In genomic region chr19:49421039-49421877, GRCh38 we compare ENCODE assay signal across 8 cellular contexts. TPM values are rescaled to one million over a fixed set of nuclear protein-coding genes. Genes with fewer than 3 reads are reported as not detected.
DNase-seq lines count a peak whose midpoint lies in the region; ATAC-seq, FAIRE-seq and TF ChIP-seq lines count a peak whose summit lies in the region.

No MANE protein-coding gene starts in this region.

- ATAC-seq in A549 (peak in 1 of 2 experiments; percentile 4; a peak in 2 of 6 replicates), GM23338 (peak; percentile 73), HG03045 (IDR thresholded peaks at IDR 0.05; ENCODE audit: unreplicated experiment) (no peak)

- H3K4me3 Mint-ChIP-seq in GM23338: peak overlapping the region; percentile 49

- DNase-seq in A549 (ENCODE audit: low read depth in 1 of 2, low spot score in 1 of 2) (no peak), GM23338 (ENCODE audit: low spot score) (peak; percentile 99), NCI-H82 treated with DMSO at 0.1 percent for 48 hours (lab: John Stamatoyannopoulos, UW; ENCODE audit: unreplicated experiment) (peak; percentile 68), brain microvascular endothelial cell (peak; percentile 49), islet precursor cell (peak; percentile 93), COR-L47 (lab: John Stamatoyannopoulos, UW) (no peak)
- DNase-seq in stimulated activated CD8-positive, alpha-beta memory T cell treated with anti-CD3 and anti-CD28 coated beads, Interleukin-4, amount 100 ng/mL, for 48 hours: peak; percentile 72

- peaks cover 62% of the 10 kb centered on the region for H3K4me1 Mint-ChIP-seq in GM23338

- H3K27ac ChIP-seq in A549 (no peak overlapping the region), GM23338 (ENCODE audit: low read depth) (no peak overlapping the region), brain microvascular endothelial cell (no peak overlapping the region)

- no peak for TF ChIP-seq RAD21 in A549 (conservative IDR thresholded peaks at IDR 0.05 in 1 of 2, IDR thresholded peaks at IDR 0.05 in 1 of 2)

- TF ChIP-seq CTCF in A549 (IDR thresholded peaks at IDR 0.05) (no peak), GM23338 (conservative IDR thresholded peaks at IDR 0.05; ENCODE audit: low read depth in 2 of 2) (no peak), brain microvascular endothelial cell (IDR thresholded peaks at IDR 0.05; ENCODE audit: low read depth, low read length, missing control alignments) (no peak)

- H4K20me1 ChIP-seq in GM23338 (replicated peaks; ENCODE audit: insufficient read depth): peaks cover 4% of the 10 kb centered on the region; the same call in 1 of the 2 replicates

- H3K4me3 ChIP-seq in A549: peak overlapping the region; percentile 21; the same call in 1 of the 3 replicates
- H3K4me3 ChIP-seq in GM23338: 0 out of 2 replicates have a peak overlapping the region, but pooled peaks have one; percentile 31
- peak overlapping the region; percentile 5 for H3K4me3 ChIP-seq in brain microvascular endothelial cell (ENCODE audit: low read depth, low read length)

- TF ChIP-seq POLR2A in A549 (IDR thresholded peaks at IDR 0.05; ENCODE audit: low read length): no peak

- no peak for TF ChIP-seq EP300 in A549 (IDR thresholded peaks at IDR 0.05)

- no peaks in the 10 kb centered on the region; the same call in 2 of the 3 replicates for H3K36me3 Mint-ChIP-seq in GM23338 (ENCODE audit: low read depth)

- H3K79me2 ChIP-seq in GM23338 (replicated peaks; ENCODE audit: insufficient read depth): no peaks in the 10 kb centered on the region

- peaks cover 49% of the 10 kb centered on the region for H3K27me3 ChIP-seq in GM23338 (ENCODE audit: insufficient read depth)
- peaks cover 65% of the 10 kb centered on the region for H3K27me3 ChIP-seq in brain microvascular endothelial cell (replicated peaks)

- in situ Hi-C loops in brain microvascular endothelial cell (cut with HindIII; ENCODE audit: low pct_ligation_motif_present, low sequenced_read_pairs): no loop called here

- CTCF ChIA-PET in A549 (lab: Yijun Ruan, JAX): interaction anchor here (0.6 to 13.8 kb wide), 16 partner anchors 8 to 166 kb away, joined by 3 to 141 read pairs (median 6); partner anchors contain the start of gene SLC17A7

- no peak overlapping the region for H3K27ac Mint-ChIP-seq in GM23338

- no peaks in the 10 kb centered on the region for H3K9me3 ChIP-seq in A549

- FAIRE-seq in A549 (lab: Jason Lieb, UNC): no peak

- peaks cover 3% of the 10 kb centered on the region for H3K9me3 Mint-ChIP-seq in GM23338

- peaks cover 26% of the 10 kb centered on the region for H3F3A ChIP-seq in GM23338 (replicated peaks; ENCODE audit: low read depth)

- H3K4me2 ChIP-seq in A549 (peak overlapping the region; percentile 88), GM23338 (peak overlapping the region; percentile 34)

- H3K36me3 ChIP-seq in GM23338 (ENCODE audit: insufficient read depth): no peaks in the 10 kb centered on the region
- no peaks in the 10 kb centered on the region for H3K36me3 ChIP-seq in brain microvascular endothelial cell (replicated peaks)

- no peak overlapping the region for H2AFZ ChIP-seq in GM23338

- H3K9me2 ChIP-seq in GM23338 (ENCODE audit: insufficient read depth): no peaks in the 10 kb centered on the region

- POLR2A ChIA-PET in A549 (lab: Yijun Ruan, JAX): interaction anchor here (0.8 to 1.0 kb wide), 2 partner anchors 10 to 33 kb away, joined by 4 to 5 read pairs; partner anchors contain the start of gene KASH5

- peaks cover 60% of the 10 kb centered on the region for H3K27me3 Mint-ChIP-seq in GM23338 (ENCODE audit: insufficient read depth, low read depth, poor library complexity)

- WGBS in A549 (ENCODE audit: missing lambda C conversion rate): 58% methylated on average over 48 of the region's 48 CpGs

- H3K4me1 ChIP-seq in A549 (peaks cover 21% of the 10 kb centered on the region), GM23338 (ENCODE audit: insufficient read depth) (peaks cover 31% of the 10 kb centered on the region)

TF ChIP-seq in A549, 52 proteins besides CTCF, POLR2A, EP300 and RAD21:
- TF ChIP-seq ZFP36 (IDR thresholded peaks at IDR 0.05; ENCODE audit: borderline replicate concordance, partially characterized antibody) (no peak), E2F6 (IDR thresholded peaks at IDR 0.05; ENCODE audit: borderline replicate concordance, low read depth) (peak; percentile 22; the same call in 1 of the 2 replicates), PHF8 (IDR thresholded peaks at IDR 0.05; ENCODE audit: borderline replicate concordance, low read depth) (no peak), CBX2 (IDR thresholded peaks at IDR 0.05; ENCODE audit: borderline replicate concordance, low read depth) (no peak), RFX5 (IDR thresholded peaks at IDR 0.05) (no peak), HOXB5 (CRISPR knock-in tag; IDR thresholded peaks at IDR 0.05) (no peak)

TF ChIP-seq in GM23338, 12 proteins besides CTCF, POLR2A, EP300 and RAD21:
- 0 out of 2 replicates have a peak, but pooled peaks have one; percentile 52 for TF ChIP-seq CREB1 (CRISPR knock-in tag; IDR thresholded peaks at IDR 0.05; ENCODE audit: low read depth)
- TF ChIP-seq EZH2 (IDR thresholded peaks at IDR 0.05; ENCODE audit: low read depth, unreplicated experiment): peak; percentile 60
- no peak for TF ChIP-seq EZH2phosphoT487 (IDR thresholded peaks at IDR 0.05; ENCODE audit: unreplicated experiment)
- no peak for TF ChIP-seq ZNF114 (CRISPR knock-in tag; IDR thresholded peaks at IDR 0.05)

RNA-seq across cellular contexts. Expression of gene PTH2, which starts 2.0 kb away (rescaled TPM):
- polyA plus RNA-seq in A549 (2011; rRNA removed) (not detected in 2 replicates), A549 (2017; fragmentation: RNase III; extraction: RNeasy Plus Mini Kit Qiagen cat#74134 plus additional on column Dnase treatment) (not detected in 3 replicates), GM23338 (2016; fragmentation: Nextera tagmentation; extraction: Ambion mirVana) (1.3 and 1.6 TPM in 2 replicates)
- not detected in 2 replicates for polyA plus RNA-seq in A549 (2012; cell fraction: cytosol; rRNA removed)
- not detected in 2 replicates for polyA plus RNA-seq in A549 (2012; cell fraction: nucleus; rRNA removed)
- not detected in 2 replicates for polyA minus RNA-seq in A549 (2011; rRNA and poly(A)+ RNA removed)
- not detected in 2 replicates for total RNA-seq in GM23338 (2014; rRNA removed; shearing (Covaris generic))

RNA-seq across cellular contexts. Expression of gene GFY, which starts 3.9 kb away (rescaled TPM):
- polyA plus RNA-seq in A549 (2011; rRNA removed) (0.06 TPM in 1 of 2 replicates, not detected in the other), A549 (2017; fragmentation: RNase III; extraction: RNeasy Plus Mini Kit Qiagen cat#74134 plus additional on column Dnase treatment) (0.16 to 0.18 TPM in 2 of 3 replicates, not detected in the other), GM23338 (2016; fragmentation: Nextera tagmentation; extraction: Ambion mirVana) (1.2 and 1.7 TPM in 2 replicates)
- 0.09 and 0.10 TPM in 2 replicates for polyA plus RNA-seq in A549 (2012; cell fraction: cytosol; rRNA removed)
- polyA plus RNA-seq in A549 (2012; cell fraction: nucleus; rRNA removed): 0.14 TPM in 1 of 2 replicates, not detected in the other
- polyA minus RNA-seq in A549 (2011; rRNA and poly(A)+ RNA removed): not detected in 2 replicates
- total RNA-seq in GM23338 (2014; rRNA removed; shearing (Covaris generic)): not detected in 2 replicates

RNA-seq across cellular contexts. Expression of gene SLC17A7, which starts 20.1 kb away (rescaled TPM):
- polyA plus RNA-seq in A549 (2011; rRNA removed) (0.48 and 0.50 TPM in 2 replicates), A549 (2017; fragmentation: RNase III; extraction: RNeasy Plus Mini Kit Qiagen cat#74134 plus additional on column Dnase treatment) (0.35 to 0.44 TPM (median 0.39 TPM) in 3 replicates), GM23338 (2016; fragmentation: Nextera tagmentation; extraction: Ambion mirVana) (1.5 TPM in 2 replicates)
- polyA plus RNA-seq in A549 (2012; cell fraction: cytosol; rRNA removed): 0.38 and 0.45 TPM in 2 replicates
- 0.45 and 0.54 TPM in 2 replicates for polyA plus RNA-seq in A549 (2012; cell fraction: nucleus; rRNA removed)
- 0.41 and 0.83 TPM in 2 replicates for polyA minus RNA-seq in A549 (2011; rRNA and poly(A)+ RNA removed)
- total RNA-seq in GM23338 (2014; rRNA removed; shearing (Covaris generic)): 0.90 and 1.6 TPM in 2 replicates

RNA-seq across cellular contexts. Expression of gene PIH1D1, which starts 30.4 kb away (rescaled TPM):
- polyA plus RNA-seq in A549 (2011; rRNA removed) (74.1 and 89.7 TPM in 2 replicates), A549 (2017; fragmentation: RNase III; extraction: RNeasy Plus Mini Kit Qiagen cat#74134 plus additional on column Dnase treatment) (96.8 to 114 TPM (median 113 TPM) in 3 replicates), GM23338 (2016; fragmentation: Nextera tagmentation; extraction: Ambion mirVana) (93.6 and 103 TPM in 2 replicates)
- 92.0 and 116 TPM in 2 replicates for polyA plus RNA-seq in A549 (2012; cell fraction: cytosol; rRNA removed)
- polyA plus RNA-seq in A549 (2012; cell fraction: nucleus; rRNA removed): 177 and 228 TPM in 2 replicates
- 58.1 and 66.8 TPM in 2 replicates for polyA minus RNA-seq in A549 (2011; rRNA and poly(A)+ RNA removed)
- total RNA-seq in GM23338 (2014; rRNA removed; shearing (Covaris generic)): 147 and 164 TPM in 2 replicates

RNA-seq across cellular contexts. Expression of gene ALDH16A1, which starts 31.8 kb away (rescaled TPM):
- 9.7 and 10.2 TPM in 2 replicates for polyA plus RNA-seq in A549 (2011; rRNA removed)
- 29.9 and 37.0 TPM in 2 replicates for polyA plus RNA-seq in A549 (2012; cell fraction: cytosol; rRNA removed)
- 94.1 and 133 TPM in 2 replicates for polyA plus RNA-seq in A549 (2012; cell fraction: nucleus; rRNA removed)
- polyA plus RNA-seq in A549 (2017; fragmentation: RNase III; extraction: RNeasy Plus Mini Kit Qiagen cat#74134 plus additional on column Dnase treatment): 19.9 to 23.0 TPM (median 23.0 TPM) in 3 replicates
- polyA minus RNA-seq in A549 (2011; rRNA and poly(A)+ RNA removed): 9.3 and 10.6 TPM in 2 replicates
- 57.3 and 62.3 TPM in 2 replicates for total RNA-seq in GM23338 (2014; rRNA removed; shearing (Covaris generic))
- 16.8 and 20.0 TPM in 2 replicates for polyA plus RNA-seq in GM23338 (2016; fragmentation: Nextera tagmentation; extraction: Ambion mirVana)

Comparison
In these comparisons a context has a peak if more than half of its experiments do, and no peak if none do; other contexts are left out.
1. DNase-seq: peak in GM23338 (single experiment), NCI-H82 treated with DMSO at 0.1 percent for 48 hours (single experiment), brain microvascular endothelial cell (single experiment), islet precursor cell (single experiment) and stimulated activated CD8-positive, alpha-beta memory T cell treated with anti-CD3 and anti-CD28 coated beads, Interleukin-4, amount 100 ng/mL, for 48 hours (single experiment); none in A549 (0 of 2) and COR-L47 (single experiment).
2. Peak in every context shown above with its lines, with median percentiles within 50 percentile points of each other: H3K4me3 ChIP-seq.